ENCODE assay signal across 8 cellular contexts in genomic region chr2:232549655-232550350, GRCh38. TPM values are rescaled to one million over a fixed set of nuclear protein-coding genes. Genes with fewer than 3 reads are reported as not detected.
DNase-seq lines count a peak whose midpoint lies in the region; ATAC-seq and TF ChIP-seq lines count a peak whose summit lies in the region.

No MANE protein-coding gene starts in this region.

- peak overlapping the region; percentile 99 for H3K56ac ChIP-seq in mesendoderm (ENCODE audit: low read length)

- no peak for ATAC-seq in HG02571 (IDR thresholded peaks at IDR 0.05; ENCODE audit: unreplicated experiment)

- peaks cover 19% of the 10 kb centered on the region for H3K79me1 ChIP-seq in mesendoderm (ENCODE audit: low read length)

- H2BK15ac ChIP-seq in mesendoderm (replicated peaks; ENCODE audit: low read depth) = no peak overlapping the region

- H3K9ac ChIP-seq in mesendoderm (ENCODE audit: low read length) = peak overlapping the region; percentile 98

- TF ChIP-seq CTCF in AG09309 (IDR thresholded peaks at IDR 0.05; ENCODE audit: control insufficient read depth, insufficient read depth, low read depth, low read length, missing control alignments) = no peak
- TF ChIP-seq CTCF in astrocyte of the cerebellum (IDR thresholded peaks at IDR 0.05; ENCODE audit: low read depth, low read length, missing control alignments) = no peak

- peaks cover 17% of the 10 kb centered on the region for H3K79me2 ChIP-seq in mesendoderm (ENCODE audit: control insufficient read depth, insufficient read depth, low read length)

- no peak overlapping the region for H4K8ac ChIP-seq in mesendoderm (ENCODE audit: low read depth, low read length)

- H3K4ac ChIP-seq in mesendoderm (ENCODE audit: low read depth, low read length) = peak overlapping the region; percentile 27

- H2AK5ac ChIP-seq in mesendoderm (ENCODE audit: low read length) = no peak overlapping the region

- H3K36me3 ChIP-seq in mesendoderm (ENCODE audit: control insufficient read depth, insufficient read depth, low read length) = no peaks in the 10 kb centered on the region

- no peak overlapping the region for H2BK120ac ChIP-seq in mesendoderm (ENCODE audit: low read depth, low read length)

- H4K5ac ChIP-seq in mesendoderm (ENCODE audit: low read length) = no peak overlapping the region

- peak overlapping the region; percentile 51 for H3K4me2 ChIP-seq in mesendoderm (ENCODE audit: low read length)

- no CpG with 5 or more reads among the region's 20 CpGs for WGBS in mesendoderm (ENCODE audit: extremely low coverage, insufficient coverage, low lambda C conversion rate)

- in situ Hi-C loops in astrocyte of the cerebellum (cut with HindIII; ENCODE audit: low sequenced_read_pairs) = no loop called here

- H3K18ac ChIP-seq in mesendoderm (ENCODE audit: low read length) = peak overlapping the region; percentile 62

- H3K4me3 ChIP-seq in AG09309 (ENCODE audit: control insufficient read depth, low read depth, low read length) (peak overlapping the region; percentile 94), astrocyte of the cerebellum (ENCODE audit: low read depth, low read length) (peak overlapping the region; percentile 69), mesendoderm (ENCODE audit: low read length) (peak overlapping the region; percentile 93)

- peak overlapping the region; percentile 80 for H2BK5ac ChIP-seq in mesendoderm (ENCODE audit: low read length)

- H3K27ac ChIP-seq in mesendoderm (ENCODE audit: low read depth, low read length) = peak overlapping the region; percentile 84

- H3K27me3 ChIP-seq in mesendoderm (ENCODE audit: insufficient read depth, low read length, poor library complexity) = no peaks in the 10 kb centered on the region

- DNase-seq in AG09309 (ENCODE audit: low read depth) (no peak), HS-27A (ENCODE audit: low read depth) (peak; percentile 23), astrocyte of the cerebellum (ENCODE audit: low read depth) (no peak), mesendoderm (no peak), D341Med (ENCODE audit: low spot score) (no peak), HPDE6-E6E7 (ENCODE audit: extremely low spot score) (no peak), nucleus accumbens (lab: John Stamatoyannopoulos, UW) (no peak)

- H3K4me1 ChIP-seq in mesendoderm (ENCODE audit: control insufficient read depth, low read depth, low read length) = peaks cover 4% of the 10 kb centered on the region

- no peak overlapping the region for H3K23ac ChIP-seq in mesendoderm (ENCODE audit: low read length)

RNA-seq across cellular contexts. Expression of gene TIGD1, which starts 0.6 kb away (rescaled TPM):
- polyA plus RNA-seq in mesendoderm (2013, experiment 1 of 2) = 4.9 TPM
- 5.1 TPM for polyA plus RNA-seq in mesendoderm (2013, experiment 2 of 2)

RNA-seq across cellular contexts. Expression of gene EIF4E2, which starts 0.7 kb away (rescaled TPM):
- polyA plus RNA-seq in mesendoderm (2013, experiment 1 of 2) = 73.2 TPM
- 72.6 TPM for polyA plus RNA-seq in mesendoderm (2013, experiment 2 of 2)

RNA-seq across cellular contexts. Expression of gene CHRNG, which starts 10.3 kb away (rescaled TPM):
- not detected for polyA plus RNA-seq in mesendoderm (2013, experiment 1 of 2)
- not detected for polyA plus RNA-seq in mesendoderm (2013, experiment 2 of 2)

RNA-seq across cellular contexts. Expression of gene CHRND, which starts 23.8 kb away (rescaled TPM):
- polyA plus RNA-seq in mesendoderm (2013, experiment 1 of 2) = not detected
- 0.04 TPM for polyA plus RNA-seq in mesendoderm (2013, experiment 2 of 2)

RNA-seq across cellular contexts. Expression of gene PRSS56, which starts 29.6 kb away (rescaled TPM):
- polyA plus RNA-seq in mesendoderm (2013, experiment 1 of 2) = not detected
- 0.01 TPM for polyA plus RNA-seq in mesendoderm (2013, experiment 2 of 2)
